In the genomic region with DNA sequence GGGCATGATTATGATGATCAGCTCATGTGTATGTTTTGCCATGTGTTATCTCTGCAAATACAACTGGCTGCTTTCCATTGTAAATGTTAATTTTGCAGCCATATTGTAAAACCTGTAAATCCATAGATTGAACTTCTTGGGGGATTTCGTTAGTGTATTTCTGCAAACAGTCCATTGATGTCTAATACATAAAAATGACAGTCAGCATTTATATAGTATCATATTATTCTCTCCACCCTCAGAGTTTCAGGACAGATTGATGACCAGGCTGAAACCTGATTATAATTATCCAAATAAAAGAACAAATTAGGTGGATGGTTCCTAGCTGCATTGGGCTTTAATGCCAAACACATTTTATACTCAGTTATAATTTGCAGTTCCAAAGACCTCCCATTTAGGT, we compare ENCODE assay signal across 20 cellular contexts.
DNase-seq lines count a peak whose midpoint lies in the region; ATAC-seq, FAIRE-seq and TF ChIP-seq lines count a peak whose summit lies in the region.
"Had no signal": no experiment of that assay in that cellular context is flagged by ENCODE, and none has a peak within 500 bp of the region (broad histone marks: within the 10 kb centered on the region; RNA-seq: fewer than 3 reads in every experiment).

No MANE protein-coding gene starts in this region.

- POLR2A ChIA-PET in HepG2 (lab: Yijun Ruan, JAX) = no interaction called here

- H3K9ac ChIP-seq in HepG2 (ENCODE audit: insufficient read depth, low read depth, low read length) = no peak overlapping the region
- H3K9ac ChIP-seq: BLaER1 treated with 17β-estradiol and CSF1 and Interleukin-3, amounts not matched to agents 10 nM and 100 nM; KMS-11 had no signal

- TF ChIP-seq RAD21 in HepG2 (CRISPR knock-in tag; IDR thresholded peaks at IDR 0.05) = no peak

- DNase-seq in HepG2 (ENCODE audit: low spot score) = no peak
- no peak for DNase-seq in right lobe of liver
- DNase-seq in hepatocyte (ENCODE audit: low spot score) = no peak
- no peak for DNase-seq in suprapubic skin (ENCODE audit: low spot score in 2 of 2)
- no peak for DNase-seq in activated CD4-positive, CD25-positive, alpha-beta regulatory T cell (lab: John Stamatoyannopoulos, UW)
- DNase-seq in activated CD4-positive, alpha-beta T cell treated with anti-CD3 and anti-CD28 coated beads for 4 hours = no peak
- no peak for DNase-seq in mesenteric fat pad (ENCODE audit: low spot score)
- DNase-seq: CD8-positive, alpha-beta memory T cell; DND-41; NCI-H1417; NCI-H187; NCI-H2107; NCI-H510A; NCI-H774; SHP77 had no signal

- H3K27ac ChIP-seq in HepG2 (ENCODE audit: extremely low read length, insufficient read depth, low read length) (no peak overlapping the region), right lobe of liver (no peak overlapping the region), hepatocyte (peak overlapping the region; percentile 2), suprapubic skin (peak overlapping the region; percentile 63)
- H3K27ac ChIP-seq: BLaER1 treated with 17β-estradiol and CSF1 and Interleukin-3, amounts not matched to agents 10 nM and 100 nM; KMS-11 had no signal

- H3K9me3 ChIP-seq in HepG2 (ENCODE audit: low read length) (no peaks in the 10 kb centered on the region), right lobe of liver (no peaks in the 10 kb centered on the region), hepatocyte (ENCODE audit: low read depth) (no peaks in the 10 kb centered on the region), suprapubic skin (no peaks in the 10 kb centered on the region)
- H3K9me3 ChIP-seq: BLaER1 treated with 17β-estradiol and CSF1 and Interleukin-3, amounts not matched to agents 10 nM and 100 nM had no signal

- no peak for TF ChIP-seq EP300 in HepG2 (IDR thresholded peaks at IDR 0.05; ENCODE audit: low read depth in 2 of 2, low read length in 2 of 2)
- TF ChIP-seq EP300 in HepG2 (CRISPR knock-in tag; IDR thresholded peaks at IDR 0.05; ENCODE audit: borderline replicate concordance) = no peak
- TF ChIP-seq EP300 in suprapubic skin (IDR thresholded peaks at IDR 0.05) = no peak

- TF ChIP-seq CTCF in HepG2 (CRISPR knock-in tag; IDR thresholded peaks at IDR 0.05) (no peak), right lobe of liver (IDR thresholded peaks at IDR 0.05) (no peak), hepatocyte (IDR thresholded peaks at IDR 0.05; ENCODE audit: poor library complexity) (no peak), suprapubic skin (IDR thresholded peaks at IDR 0.05) (no peak)

- 100% methylated on average over 1 of the region's 1 CpG for WGBS in HepG2 (ENCODE audit: low lambda C conversion rate)
- 67% methylated on average over 1 of the region's 1 CpG for WGBS in right lobe of liver (ENCODE audit: insufficient coverage, low coverage, low lambda C conversion rate, missing lambda C conversion rate)
- 57% methylated on average over 1 of the region's 1 CpG for WGBS in hepatocyte (ENCODE audit: low lambda C conversion rate, missing lambda C conversion rate)
- 84% methylated on average over 1 of the region's 1 CpG for WGBS in suprapubic skin

- CTCF ChIA-PET in HepG2 (lab: Yijun Ruan, JAX; ENCODE audit: low intra/inter-chr PET ratio, low total read pairs) = no interaction called here

- no peaks in the 10 kb centered on the region for H3K9me2 ChIP-seq in hepatocyte (replicated peaks; ENCODE audit: insufficient read depth)

- H4K20me1 ChIP-seq in HepG2 (ENCODE audit: insufficient read depth, low read length) = no peaks in the 10 kb centered on the region
- H4K20me1 ChIP-seq in hepatocyte (ENCODE audit: insufficient read depth, poor library complexity, severe bottlenecking) = no peaks in the 10 kb centered on the region
- H4K20me1 ChIP-seq: BLaER1 treated with 17β-estradiol and CSF1 and Interleukin-3, amounts not matched to agents 10 nM and 100 nM had no signal

- TF ChIP-seq POLR2A in HepG2 (IDR thresholded peaks at IDR 0.05; ENCODE audit: insufficient read depth in 1 of 2, low read depth in 2 of 2, low read length in 2 of 2) (no peak), right lobe of liver (IDR thresholded peaks at IDR 0.05) (no peak), suprapubic skin (IDR thresholded peaks at IDR 0.05) (no peak)

- intact Hi-C loops in HepG2 (cut with micrococcal nuclease; ENCODE audit: unreplicated experiment) (loop anchor here (5.0 kb wide), 1 partner anchor 919 kb away; no protein-coding TSS in a partner anchor), right lobe of liver (cut with DNase I) (no loop called here)

- H2AFZ ChIP-seq in HepG2 (ENCODE audit: low read length) (no peak overlapping the region), hepatocyte (no peak overlapping the region)

- H3K79me2 ChIP-seq in HepG2 (ENCODE audit: insufficient read depth, low read length) (no peaks in the 10 kb centered on the region), hepatocyte (no peaks in the 10 kb centered on the region)

- H3K4me2 ChIP-seq in HepG2 (ENCODE audit: low read depth, low read length) = no peak overlapping the region
- no peak overlapping the region for H3K4me2 ChIP-seq in hepatocyte
- H3K4me2 ChIP-seq: BLaER1 treated with 17β-estradiol and CSF1 and Interleukin-3, amounts not matched to agents 10 nM and 100 nM; KMS-11 had no signal

- BruUV-seq in HepG2 (replicated peaks; lab: Mats Ljungman, UMichigan) = no TSS peak

- H3K36me3 ChIP-seq in HepG2 (replicated peaks in 1 of 2; ENCODE audit: control insufficient read depth in 1 of 2, insufficient read depth in 2 of 2, low read length in 2 of 2) (no peaks in the 10 kb centered on the region), right lobe of liver (no peaks in the 10 kb centered on the region), hepatocyte (replicated peaks; ENCODE audit: insufficient read depth, low read depth) (no peaks in the 10 kb centered on the region), suprapubic skin (no peaks in the 10 kb centered on the region)

- no peak for FAIRE-seq in HepG2 (lab: Jason Lieb, UNC)
- FAIRE-seq: G401.6, H1, RCC 7860 had no signal

- H3K4me1 ChIP-seq in HepG2 (ENCODE audit: insufficient read depth, low read length) (no peaks in the 10 kb centered on the region), right lobe of liver (no peaks in the 10 kb centered on the region), hepatocyte (ENCODE audit: insufficient read depth) (peaks cover 17% of the 10 kb centered on the region), suprapubic skin (peaks cover 3% of the 10 kb centered on the region)

- H3K4me3 ChIP-seq in HepG2 (replicated peaks in 1 of 3; ENCODE audit: insufficient read depth in 1 of 3, low read depth in 2 of 3, low read length in 3 of 3) (no peak overlapping the region), right lobe of liver (no peak overlapping the region), hepatocyte (no peak overlapping the region), suprapubic skin (no peak overlapping the region)
- H3K4me3 ChIP-seq: BLaER1 treated with 17β-estradiol and CSF1 and Interleukin-3, amounts not matched to agents 10 nM and 100 nM had no signal

- in situ Hi-C loops in HepG2 (cut with HindIII; ENCODE audit: extremely low pct_ligation_motif_present, low pct_unique_long_range_greater_than_20kb) = no loop called here

- no peak for ATAC-seq in HepG2
- no peak for ATAC-seq in right lobe of liver

- H3K27me3 ChIP-seq in HepG2 (ENCODE audit: control insufficient read depth in 1 of 2, insufficient read depth in 2 of 2, low read length in 2 of 2) (no peaks in the 10 kb centered on the region), right lobe of liver (no peaks in the 10 kb centered on the region), hepatocyte (no peaks in the 10 kb centered on the region), suprapubic skin (no peaks in the 10 kb centered on the region)
- H3K27me3 ChIP-seq: BLaER1 treated with 17β-estradiol and CSF1 and Interleukin-3, amounts not matched to agents 10 nM and 100 nM had no signal

TF ChIP-seq in HepG2, 621 proteins besides CTCF, POLR2A, EP300 and RAD21:
- TF ChIP-seq MAFK (conservative IDR thresholded peaks at IDR 0.05 in 1 of 2, IDR thresholded peaks at IDR 0.05 in 1 of 2; ENCODE audit: low read length in 2 of 2) (peak; percentile 82 to 83), MAFF (IDR thresholded peaks at IDR 0.05; ENCODE audit: low read depth, low read length) (peak; percentile 84), ZNF18 (CRISPR knock-in tag; IDR thresholded peaks at IDR 0.05; ENCODE audit: insufficient replicate concordance) (no peak)

Comparison
In these comparisons a context has a peak if more than half of its experiments do, and no peak if none do; other contexts are left out.
1. H3K27ac ChIP-seq: peak in hepatocyte (single experiment) and suprapubic skin (single experiment); none in HepG2 (single experiment) and right lobe of liver (0 of 3).